Comparison of ENCODE assay signal across 34 cellular contexts in genomic region chr1:178776553-178776952, GRCh38.
"Had no signal": no experiment of that assay in that cellular context is flagged by ENCODE, and none has a peak within 500 bp of the region (broad histone marks: within the 10 kb centered on the region; RNA-seq: fewer than 3 reads in every experiment).

No MANE protein-coding gene starts in this region.

- H3K27ac ChIP-seq: adrenal gland, body of pancreas, epithelial cell of prostate, esophagus squamous epithelium, gastroesophageal sphincter, VCaP had no signal

- H3K27me3 ChIP-seq: adrenal gland, body of pancreas, esophagus squamous epithelium, gastroesophageal sphincter had no signal

- H3K4me1 ChIP-seq: adrenal gland, esophagus squamous epithelium, gastroesophageal sphincter had no signal

- H3K4me3 ChIP-seq: adrenal gland, body of pancreas, esophagus squamous epithelium, gastroesophageal sphincter had no signal

- H3K27me3 Mint-ChIP-seq: activated CD8-positive, alpha-beta memory T cell treated with anti-CD3 and anti-CD28 coated beads, Interleukin-2, amount 10 ng/mL, durations not matched to agents 7 days and 5 days; activated naive CD4-positive, alpha-beta T cell treated with anti-CD3 and anti-CD28 coated beads, Interleukin-2, amount 50 U/mL, for 24 hours; activated naive CD8-positive, alpha-beta T cell treated with anti-CD3 and anti-CD28 coated beads for 36 hours; activated naive CD8-positive, alpha-beta T cell treated with anti-CD3 and anti-CD28 coated beads, Interleukin-2, amount 50 U/mL, for 24 hours; T-helper 17 cell had no signal

- H3K36me3 Mint-ChIP-seq: activated CD8-positive, alpha-beta memory T cell treated with anti-CD3 and anti-CD28 coated beads, Interleukin-2, amount 10 ng/mL, durations not matched to agents 7 days and 5 days had no signal

- H3K4me1 Mint-ChIP-seq: activated CD8-positive, alpha-beta memory T cell treated with anti-CD3 and anti-CD28 coated beads, Interleukin-2, amount 10 ng/mL, durations not matched to agents 7 days and 5 days; activated naive CD4-positive, alpha-beta T cell treated with anti-CD3 and anti-CD28 coated beads, Interleukin-2, amount 50 U/mL, for 24 hours; activated naive CD8-positive, alpha-beta T cell treated with anti-CD3 and anti-CD28 coated beads for 36 hours; activated naive CD8-positive, alpha-beta T cell treated with anti-CD3 and anti-CD28 coated beads, Interleukin-2, amount 50 U/mL, for 24 hours; WTC11 had no signal

- H3K36me3 ChIP-seq: adrenal gland, esophagus squamous epithelium, gastroesophageal sphincter had no signal

- H3K9me3 ChIP-seq: adrenal gland, esophagus squamous epithelium, gastroesophageal sphincter had no signal

- H3K9me3 Mint-ChIP-seq: activated naive CD4-positive, alpha-beta T cell treated with anti-CD3 and anti-CD28 coated beads for 36 hours; activated naive CD4-positive, alpha-beta T cell treated with anti-CD3 and anti-CD28 coated beads, Interleukin-2, amount 50 U/mL, for 24 hours; activated naive CD8-positive, alpha-beta T cell treated with anti-CD3 and anti-CD28 coated beads for 36 hours; activated naive CD8-positive, alpha-beta T cell treated with anti-CD3 and anti-CD28 coated beads, Interleukin-2, amount 50 U/mL, for 24 hours; activated T-helper 1 cell treated with anti-CD3 and anti-CD28 coated beads, Interleukin-12 subunit alpha, Interleukin-12 subunit beta, Interleukin-2, Interleukin-4 antibody, amounts not matched to agents 30 ng/mL and 10 ng/mL and 1 ng/mL, durations not matched to agents 14 hours and 24 hours and 36 hours; T-helper 2 cell treated with Interferon-gamma antibody and Interleukin-4, amounts not matched to agents 5 μg/mL and 100 μg/mL, for 36 hours; WTC11 had no signal

- ATAC-seq: activated CD4-positive, CD25-positive, alpha-beta regulatory T cell treated with anti-CD3 and anti-CD28 coated beads, Interleukin-2, amount 50 U/mL, for 24 hours; activated CD8-positive, alpha-beta memory T cell treated with anti-CD3 and anti-CD28 coated beads, Interleukin-2, amount 10 ng/mL, durations not matched to agents 7 days and 5 days; activated CD8-positive, alpha-beta T cell treated with anti-CD3 and anti-CD28 coated beads, Interleukin-2, amount 10 ng/mL, durations not matched to agents 7 days and 5 days; activated naive CD8-positive, alpha-beta T cell treated with anti-CD3 and anti-CD28 coated beads, Interleukin-2, amount 50 U/mL, for 24 hours; body of pancreas; gastroesophageal sphincter; T-helper 17 cell; WTC11 had no signal

- H3K4me3 Mint-ChIP-seq: activated CD8-positive, alpha-beta memory T cell treated with anti-CD3 and anti-CD28 coated beads, Interleukin-2, amount 10 ng/mL, durations not matched to agents 7 days and 5 days; activated CD8-positive, alpha-beta T cell treated with anti-CD3 and anti-CD28 coated beads, Interleukin-2, amount 10 ng/mL, durations not matched to agents 7 days and 5 days; activated naive CD4-positive, alpha-beta T cell treated with anti-CD3 and anti-CD28 coated beads for 36 hours; activated naive CD4-positive, alpha-beta T cell treated with anti-CD3 and anti-CD28 coated beads, Interleukin-2, amount 50 U/mL, for 24 hours; activated naive CD8-positive, alpha-beta T cell treated with anti-CD3 and anti-CD28 coated beads for 36 hours; activated naive CD8-positive, alpha-beta T cell treated with anti-CD3 and anti-CD28 coated beads, Interleukin-2, amount 50 U/mL, for 24 hours; activated T-helper 1 cell treated with anti-CD3 and anti-CD28 coated beads, Interleukin-12 subunit alpha, Interleukin-12 subunit beta, Interleukin-2, Interleukin-4 antibody, amounts not matched to agents 30 ng/mL and 10 ng/mL and 1 ng/mL, durations not matched to agents 14 hours and 24 hours and 36 hours; T-helper 17 cell; T-helper 2 cell treated with Interferon-gamma antibody and Interleukin-4, amounts not matched to agents 5 μg/mL and 100 μg/mL, for 36 hours; WTC11 had no signal

- DNase-seq: activated CD4-positive, alpha-beta T cell treated with anti-CD3 and anti-CD28 coated beads for 48 hours; activated CD4-positive, alpha-beta T cell treated with anti-CD3 and anti-CD28 coated beads, Interleukin-2, amount 50 U/mL, for 1 hour; activated CD4-positive, alpha-beta T cell treated with anti-CD3 and anti-CD28 coated beads, Interleukin-2, amount 50 U/mL, for 48 hours; activated CD8-positive, alpha-beta memory T cell treated with anti-CD3 and anti-CD28 coated beads, Interleukin-2, amount 10 ng/mL, durations not matched to agents 7 days and 5 days; activated CD8-positive, alpha-beta memory T cell treated with anti-CD3 and anti-CD28 coated beads, Interleukin-2, amount 50 U/mL, for 4 hours; activated CD8-positive, alpha-beta T cell treated with anti-CD3 and anti-CD28 coated beads, Interleukin-2, amount 10 ng/mL, durations not matched to agents 7 days and 5 days; activated effector memory CD4-positive, alpha-beta T cell treated with anti-CD3 and anti-CD28 coated beads, Interleukin-2, amount 50 U/mL, for 16 hours; activated naive CD4-positive, alpha-beta T cell treated with anti-CD3 and anti-CD28 coated beads for 36 hours; activated naive CD8-positive, alpha-beta T cell treated with anti-CD3 and anti-CD28 coated beads for 36 hours; activated naive CD8-positive, alpha-beta T cell treated with anti-CD3 and anti-CD28 coated beads, Interleukin-2, amount 50 U/mL, for 24 hours; activated T-cell treated with anti-CD3 and anti-CD28 coated beads, Interleukin-2, amount 50 U/mL, for 1 hour; activated T-cell treated with anti-CD3 and anti-CD28 coated beads, Interleukin-2, amount 50 U/mL, for 48 hours; adrenal gland; amygdala; aorta; body of pancreas; caudate nucleus; cortex of kidney; dermis blood vessel endothelial cell; effector CD8-positive, alpha-beta T cell; esophagus squamous epithelium; foreskin melanocyte; T-helper 1 cell; T-helper 17 cell; T1000 had no signal

- H3K27ac Mint-ChIP-seq: activated CD8-positive, alpha-beta memory T cell treated with anti-CD3 and anti-CD28 coated beads, Interleukin-2, amount 10 ng/mL, durations not matched to agents 7 days and 5 days; activated CD8-positive, alpha-beta T cell treated with anti-CD3 and anti-CD28 coated beads, Interleukin-2, amount 10 ng/mL, durations not matched to agents 7 days and 5 days; activated naive CD4-positive, alpha-beta T cell treated with anti-CD3 and anti-CD28 coated beads for 36 hours; activated naive CD4-positive, alpha-beta T cell treated with anti-CD3 and anti-CD28 coated beads, Interleukin-2, amount 50 U/mL, for 24 hours; activated naive CD8-positive, alpha-beta T cell treated with anti-CD3 and anti-CD28 coated beads for 36 hours; activated naive CD8-positive, alpha-beta T cell treated with anti-CD3 and anti-CD28 coated beads, Interleukin-2, amount 50 U/mL, for 24 hours; activated T-helper 1 cell treated with anti-CD3 and anti-CD28 coated beads, Interleukin-12 subunit alpha, Interleukin-12 subunit beta, Interleukin-2, Interleukin-4 antibody, amounts not matched to agents 30 ng/mL and 10 ng/mL and 1 ng/mL, durations not matched to agents 14 hours and 24 hours and 36 hours; activated T-helper 2 cell treated with anti-CD3 and anti-CD28 coated beads, Interferon-gamma antibody, Interleukin-2, Interleukin-4, amounts not matched to agents 10 μg/mL and 5 μg/mL and 100 μg/mL, durations not matched to agents 14 hours and 24 hours and 36 hours; T-helper 17 cell; T-helper 2 cell treated with Interferon-gamma antibody and Interleukin-4, amounts not matched to agents 5 μg/mL and 100 μg/mL, for 36 hours; WTC11 had no signal
